In genomic region chr2:96156011-96156820, GRCh38 we compare ENCODE assay signal across 12 cellular contexts. TPM values are rescaled to one million over a fixed set of nuclear protein-coding genes. Genes with fewer than 3 reads are reported as not detected.
DNase-seq lines count a peak whose midpoint lies in the region; ATAC-seq, FAIRE-seq and TF ChIP-seq lines count a peak whose summit lies in the region.
"Had no signal": no experiment of that assay in that cellular context is flagged by ENCODE, and none has a peak within 500 bp of the region (broad histone marks: within the 10 kb centered on the region; RNA-seq: fewer than 3 reads in every experiment).

No MANE protein-coding gene starts in this region.

- TF ChIP-seq POLR2A in body of pancreas (IDR thresholded peaks at IDR 0.05): no peak

- H3K36me3 Mint-ChIP-seq in T-helper 1 cell treated with Interleukin-12 subunit alpha and Interleukin-12 subunit beta and Interleukin-4 antibody, amounts not matched to agents 30 μg/mL and 1 μg/mL, for 36 hours (ENCODE audit: low read depth): peaks cover 2% of the 10 kb centered on the region
- H3K36me3 Mint-ChIP-seq in activated naive CD8-positive, alpha-beta T cell treated with anti-CD3 and anti-CD28 coated beads, Interleukin-2, amount 50 U/mL, for 24 hours (ENCODE audit: low read depth): peaks cover 7% of the 10 kb centered on the region
- peaks cover 14% of the 10 kb centered on the region for H3K36me3 Mint-ChIP-seq in stimulated activated effector memory CD8-positive, alpha-beta T cell treated with anti-CD3 and anti-CD28 coated beads, Interleukin-12 subunit alpha, Interleukin-12 subunit beta, amount 100 ng/mL, for 72 hours

- no peaks in the 10 kb centered on the region for H3K9me3 ChIP-seq in body of pancreas
- H3K9me3 ChIP-seq: gastrocnemius medialis, tibial artery had no signal

- H3K4me1 Mint-ChIP-seq in T-helper 1 cell treated with Interleukin-12 subunit alpha and Interleukin-12 subunit beta and Interleukin-4 antibody, amounts not matched to agents 30 μg/mL and 1 μg/mL, for 36 hours (ENCODE audit: low read depth): peaks cover 59% of the 10 kb centered on the region
- peaks cover 90% of the 10 kb centered on the region for H3K4me1 Mint-ChIP-seq in activated naive CD8-positive, alpha-beta T cell treated with anti-CD3 and anti-CD28 coated beads, Interleukin-2, amount 50 U/mL, for 24 hours
- H3K4me1 Mint-ChIP-seq in stimulated activated effector memory CD8-positive, alpha-beta T cell treated with anti-CD3 and anti-CD28 coated beads, Interleukin-12 subunit alpha, Interleukin-12 subunit beta, amount 100 ng/mL, for 72 hours: peaks cover 93% of the 10 kb centered on the region

- no peaks in the 10 kb centered on the region for H3K4me1 ChIP-seq in body of pancreas
- H3K4me1 ChIP-seq: gastrocnemius medialis, tibial artery had no signal

- H3K36me3 ChIP-seq in body of pancreas (replicated peaks in 1 of 2; ENCODE audit: insufficient read depth in 1 of 2, low read depth in 2 of 2): no peaks in the 10 kb centered on the region
- H3K36me3 ChIP-seq: gastrocnemius medialis, tibial artery had no signal

- no peak overlapping the region for H3K4me3 ChIP-seq in body of pancreas
- H3K4me3 ChIP-seq: gastrocnemius medialis, tibial artery had no signal

- no peak overlapping the region for H3K27ac ChIP-seq in body of pancreas
- H3K27ac ChIP-seq: gastrocnemius medialis, tibial artery had no signal

- no peak for FAIRE-seq in urothelium cell line (lab: Jason Lieb, UNC)
- FAIRE-seq: G401.6 had no signal

- TF ChIP-seq CTCF in body of pancreas (IDR thresholded peaks at IDR 0.05): no peak

- H3K9me3 Mint-ChIP-seq in T-helper 1 cell treated with Interleukin-12 subunit alpha and Interleukin-12 subunit beta and Interleukin-4 antibody, amounts not matched to agents 30 μg/mL and 1 μg/mL, for 36 hours: peaks cover 5% of the 10 kb centered on the region
- peaks cover 7% of the 10 kb centered on the region for H3K9me3 Mint-ChIP-seq in activated naive CD8-positive, alpha-beta T cell treated with anti-CD3 and anti-CD28 coated beads, Interleukin-2, amount 50 U/mL, for 24 hours
- peaks cover 3% of the 10 kb centered on the region for H3K9me3 Mint-ChIP-seq in stimulated activated effector memory CD8-positive, alpha-beta T cell treated with anti-CD3 and anti-CD28 coated beads, Interleukin-12 subunit alpha, Interleukin-12 subunit beta, amount 100 ng/mL, for 72 hours

- peak; percentile 63 for DNase-seq in activated naive CD4-positive, alpha-beta T cell treated with Interleukin-2 at 50 U/mL for 16 hours
- DNase-seq in activated naive CD4-positive, alpha-beta T cell (lab: John Stamatoyannopoulos, UW): no peak
- DNase-seq in activated naive CD8-positive, alpha-beta T cell treated with anti-CD3 and anti-CD28 coated beads, Interleukin-2, amount 50 U/mL, for 24 hours: peak; percentile 74
- peak; percentile 47 to 79 for DNase-seq in stimulated activated effector memory CD8-positive, alpha-beta T cell treated with anti-CD3 and anti-CD28 coated beads, Interleukin-12 subunit alpha, Interleukin-12 subunit beta, amount 100 ng/mL, for 72 hours (ENCODE audit: low spot score in 2 of 2)
- DNase-seq in body of pancreas (no peak), urothelium cell line (ENCODE audit: low spot score) (no peak)
- DNase-seq: gastrocnemius medialis, NCI-H1694, tibial artery had no signal

- intact Hi-C loops in body of pancreas (cut with DNase I): no loop called here

- no peaks in the 10 kb centered on the region for H3K27me3 Mint-ChIP-seq in T-helper 1 cell treated with Interleukin-12 subunit alpha and Interleukin-12 subunit beta and Interleukin-4 antibody, amounts not matched to agents 30 μg/mL and 1 μg/mL, for 36 hours (ENCODE audit: low read depth)
- H3K27me3 Mint-ChIP-seq in activated naive CD8-positive, alpha-beta T cell treated with anti-CD3 and anti-CD28 coated beads, Interleukin-2, amount 50 U/mL, for 24 hours: no peaks in the 10 kb centered on the region

- H3K27ac Mint-ChIP-seq in T-helper 1 cell treated with Interleukin-12 subunit alpha and Interleukin-12 subunit beta and Interleukin-4 antibody, amounts not matched to agents 30 μg/mL and 1 μg/mL, for 36 hours: peak overlapping the region; percentile 93
- H3K27ac Mint-ChIP-seq in activated naive CD8-positive, alpha-beta T cell treated with anti-CD3 and anti-CD28 coated beads, Interleukin-2, amount 50 U/mL, for 24 hours: peak overlapping the region; percentile 90
- peak overlapping the region; percentile 96 for H3K27ac Mint-ChIP-seq in stimulated activated effector memory CD8-positive, alpha-beta T cell treated with anti-CD3 and anti-CD28 coated beads, Interleukin-12 subunit alpha, Interleukin-12 subunit beta, amount 100 ng/mL, for 72 hours

- no peaks in the 10 kb centered on the region for H3K27me3 ChIP-seq in body of pancreas

- peak; percentile 51 for ATAC-seq in activated naive CD8-positive, alpha-beta T cell treated with anti-CD3 and anti-CD28 coated beads, Interleukin-2, amount 50 U/mL, for 24 hours
- peak; percentile 69 for ATAC-seq in stimulated activated effector memory CD8-positive, alpha-beta T cell treated with anti-CD3 and anti-CD28 coated beads, Interleukin-12 subunit alpha, Interleukin-12 subunit beta, amount 100 ng/mL, for 72 hours
- ATAC-seq in body of pancreas: no peak
- no peak for ATAC-seq in GM18498 (IDR thresholded peaks at IDR 0.05; ENCODE audit: unreplicated experiment)
- ATAC-seq: gastrocnemius medialis had no signal

- WGBS in body of pancreas, 2 donors: 79 to 85% methylated on average over 9 to 10 of the region's 10 CpGs

- H3K4me3 Mint-ChIP-seq in T-helper 1 cell treated with Interleukin-12 subunit alpha and Interleukin-12 subunit beta and Interleukin-4 antibody, amounts not matched to agents 30 μg/mL and 1 μg/mL, for 36 hours: peak overlapping the region; percentile 14
- H3K4me3 Mint-ChIP-seq in activated naive CD8-positive, alpha-beta T cell treated with anti-CD3 and anti-CD28 coated beads, Interleukin-2, amount 50 U/mL, for 24 hours: peak overlapping the region; percentile 69
- H3K4me3 Mint-ChIP-seq in stimulated activated effector memory CD8-positive, alpha-beta T cell treated with anti-CD3 and anti-CD28 coated beads, Interleukin-12 subunit alpha, Interleukin-12 subunit beta, amount 100 ng/mL, for 72 hours: peak overlapping the region; percentile 74

RNA-seq across cellular contexts. Expression of gene DUSP2, which starts 11.0 kb away (rescaled TPM):
- total RNA-seq in body of pancreas: 1 to 10 TPM; 6.0 to 9.2 TPM

RNA-seq across cellular contexts. Expression of gene ASTL, which starts 17.9 kb away (rescaled TPM):
- not detected for total RNA-seq in body of pancreas
- total RNA-seq: gastrocnemius medialis had no signal

RNA-seq across cellular contexts. Expression of gene ADRA2B, which starts 39.8 kb away (rescaled TPM):
- under 1 TPM; under 0.01 to 0.26 TPM for total RNA-seq in body of pancreas

RNA-seq across cellular contexts. Expression of gene STARD7, which starts 52.4 kb away (rescaled TPM):
- 10 to 100 TPM; 68.5 to 91.3 TPM for total RNA-seq in body of pancreas

Comparison
In these comparisons a context has a peak if more than half of its experiments do, and no peak if none do; other contexts are left out.
1. DNase-seq: peak in activated naive CD4-positive, alpha-beta T cell treated with Interleukin-2 at 50 U/mL for 16 hours (single experiment), activated naive CD8-positive, alpha-beta T cell treated with anti-CD3 and anti-CD28 coated beads, Interleukin-2, amount 50 U/mL, for 24 hours (single experiment) and stimulated activated effector memory CD8-positive, alpha-beta T cell treated with anti-CD3 and anti-CD28 coated beads, Interleukin-12 subunit alpha, Interleukin-12 subunit beta, amount 100 ng/mL, for 72 hours (2 of 2); none in activated naive CD4-positive, alpha-beta T cell (0 of 4), body of pancreas (0 of 4) and urothelium cell line (single experiment).
2. H3K4me3 Mint-ChIP-seq: peak in every context shown above with its lines; median percentile 74 in stimulated activated effector memory CD8-positive, alpha-beta T cell treated with anti-CD3 and anti-CD28 coated beads, Interleukin-12 subunit alpha, Interleukin-12 subunit beta, amount 100 ng/mL, for 72 hours; 69 in activated naive CD8-positive, alpha-beta T cell treated with anti-CD3 and anti-CD28 coated beads, Interleukin-2, amount 50 U/mL, for 24 hours; 14 in T-helper 1 cell treated with Interleukin-12 subunit alpha and Interleukin-12 subunit beta and Interleukin-4 antibody, amounts not matched to agents 30 μg/mL and 1 μg/mL, for 36 hours.
3. ATAC-seq: peak in activated naive CD8-positive, alpha-beta T cell treated with anti-CD3 and anti-CD28 coated beads, Interleukin-2, amount 50 U/mL, for 24 hours (single experiment) and stimulated activated effector memory CD8-positive, alpha-beta T cell treated with anti-CD3 and anti-CD28 coated beads, Interleukin-12 subunit alpha, Interleukin-12 subunit beta, amount 100 ng/mL, for 72 hours (single experiment); none in body of pancreas (single experiment) and GM18498 (single experiment).
4. Peak in every context shown above with its lines, with median percentiles within 50 percentile points of each other: H3K27ac Mint-ChIP-seq.